25 cellular contexts compared by ENCODE assay signal in genomic region chr13:39864221-39864620, GRCh38.
DNase-seq lines count a peak whose midpoint lies in the region; ATAC-seq, FAIRE-seq and TF ChIP-seq lines count a peak whose summit lies in the region.
"Had no signal": no experiment of that assay in that cellular context is flagged by ENCODE, and none has a peak within 500 bp of the region (broad histone marks: within the 10 kb centered on the region; RNA-seq: fewer than 3 reads in every experiment).

No MANE protein-coding gene starts in this region.

- peak; percentile 72 for DNase-seq in HT1080 (ENCODE audit: low read depth)
- peak; percentile 66 for DNase-seq in dermis blood vessel endothelial cell
- DNase-seq in pulmonary artery endothelial cell (ENCODE audit: low read depth, low spot score), result peak; percentile 47
- DNase-seq in GM12891 (ENCODE audit: insufficient read length, low spot score), result no peak
- no peak for DNase-seq in NCI-H2081 treated with DMSO at 0.1 percent for 48 hours (lab: John Stamatoyannopoulos, UW)
- DNase-seq: 8988T; ACHN; BE2C; C1 segment of cervical spinal cord; CD4-positive, alpha-beta memory T cell; CD4-positive, CD25-positive, alpha-beta regulatory T cell; CD8-positive, alpha-beta memory T cell; COR-L47; DMS 273 treated with DMSO at 0.1 percent for 48 hours; DMS153; DMS53; DMS79; DND-41; EL; GF-D8 had no signal

- no peak for ATAC-seq in HG02884 (IDR thresholded peaks at IDR 0.05; ENCODE audit: unreplicated experiment)

- no peak for TF ChIP-seq POLR2A in GM12891 (IDR thresholded peaks at IDR 0.05; ENCODE audit: low read depth, low read length)

- FAIRE-seq in GM12891 (lab: Jason Lieb, UNC), result no peak
- FAIRE-seq: A204.1, G401.6, GM12892, GM18507 had no signal

TF ChIP-seq in GM12891, 5 proteins besides CTCF, POLR2A, EP300 and RAD21:
- TF ChIP-seq PAX5 (IDR thresholded peaks at IDR 0.05; ENCODE audit: insufficient read depth, low read length, severe bottlenecking) (no peak), POU2F2 (IDR thresholded peaks at IDR 0.05; ENCODE audit: low read depth, low read length) (no peak), POLR2AphosphoS5 (IDR thresholded peaks at IDR 0.05; ENCODE audit: low read depth, low read length) (no peak), SPI1 (IDR thresholded peaks at IDR 0.05; ENCODE audit: low read depth, low read length) (no peak), TAF1 (IDR thresholded peaks at IDR 0.05; ENCODE audit: low read depth, low read length) (no peak)

Comparison
In these comparisons a context has a peak if more than half of its experiments do, and no peak if none do; other contexts are left out.
1. DNase-seq: peak in HT1080 (single experiment), dermis blood vessel endothelial cell (single experiment) and pulmonary artery endothelial cell (single experiment); none in GM12891 (single experiment) and NCI-H2081 treated with DMSO at 0.1 percent for 48 hours (single experiment).